19 cellular contexts compared by ENCODE assay signal in genomic region chr19:11576186-11576585, GRCh38. TPM values are rescaled to one million over a fixed set of nuclear protein-coding genes. Genes with fewer than 3 reads are reported as not detected.
A peak's percentile ranks its signal among the peaks of the same experiment; 100 is the strongest.
DNase-seq lines count a peak whose midpoint lies in the region; ATAC-seq, FAIRE-seq and TF ChIP-seq lines count a peak whose summit lies in the region.
"Had no signal": no experiment of that assay in that cellular context is flagged by ENCODE, and none has a peak within 500 bp of the region (broad histone marks: within the 10 kb centered on the region; RNA-seq: fewer than 3 reads in every experiment).

No MANE protein-coding gene starts in this region.

- H3K4ac ChIP-seq in H1 (replicated peaks; ENCODE audit: insufficient read length, low read depth, low read length) = no peak overlapping the region

- intact Hi-C loops in spleen (cut with DNase I; ENCODE audit: low total_unique reads) = no loop called here

- H3K4me1 ChIP-seq in H1 (replicated peaks in 1 of 4; ENCODE audit: control insufficient read depth in 3 of 4, insufficient read depth in 4 of 4, low read length in 3 of 4) (peaks cover 0 to 10% (median 6%) of the 10 kb centered on the region in 4 experiments; a peak in 4 of 7 replicates), spleen (peaks cover 25 to 81% (median 61%) of the 10 kb centered on the region in 6 donors)
- H3K4me1 ChIP-seq: SJSA1 had no signal

- no peak overlapping the region for H4K5ac ChIP-seq in H1 (ENCODE audit: insufficient read length, low read depth, low read length)

- H3K23ac ChIP-seq in H1 (ENCODE audit: insufficient read length) = no peak overlapping the region

- no peak overlapping the region for H2BK20ac ChIP-seq in H1 (ENCODE audit: low read length)

- H2BK12ac ChIP-seq in H1 (ENCODE audit: low read depth, low read length) = 0 out of 2 replicates have a peak overlapping the region, but pooled peaks have one; percentile 27

- H3K27me3 ChIP-seq in H1 (replicated peaks in 1 of 4; ENCODE audit: control insufficient read depth in 3 of 4, extremely low read depth in 1 of 4, insufficient read depth in 3 of 4, low read length in 3 of 4) (peaks cover 0 to 10% (median 6%) of the 10 kb centered on the region in 4 experiments; a peak in 5 of 7 replicates), spleen (replicated peaks in 1 of 7) (peaks cover 0 to 11% (median 0%) of the 10 kb centered on the region in 7 donors)
- H3K27me3 ChIP-seq: SJSA1 had no signal

- TF ChIP-seq RAD21 in H1 (IDR thresholded peaks at IDR 0.05 in 1 of 2, conservative IDR thresholded peaks at IDR 0.05 in 1 of 2; ENCODE audit: low read depth in 2 of 2, low read length in 2 of 2) = no peak

- H4K8ac ChIP-seq in H1 (ENCODE audit: extremely low read depth, insufficient read depth, low read length) = no peak overlapping the region; the same call in 1 of the 2 replicates

- H2BK5ac ChIP-seq in H1 (ENCODE audit: low read depth, low read length) = no peak overlapping the region

- no peak overlapping the region for H3K18ac ChIP-seq in H1 (ENCODE audit: extremely low read depth, low read length)

- TF ChIP-seq POLR2A in H1 (IDR thresholded peaks at IDR 0.05; ENCODE audit: control extremely low read depth in 1 of 2, low read depth in 2 of 2, low read length in 2 of 2) = no peak
- TF ChIP-seq POLR2A in spleen (IDR thresholded peaks at IDR 0.05) = no peak

- H3K9ac ChIP-seq in H1 (replicated peaks in 1 of 4; ENCODE audit: extremely low read depth in 1 of 4, low read depth in 3 of 4, low read length in 3 of 4) = no peak overlapping the region

- no peaks in the 10 kb centered on the region for H3K79me2 ChIP-seq in H1 (ENCODE audit: control insufficient read depth in 1 of 2, insufficient read depth in 2 of 2, low read length in 2 of 2)

- H3K14ac ChIP-seq in H1 (ENCODE audit: insufficient read length) = no peak overlapping the region

- FAIRE-seq in H1 (lab: Jason Lieb, UNC) = no peak
- FAIRE-seq: GM19239, H54 had no signal

- POLR2A ChIA-PET in H1 (lab: Charles Lee; ENCODE audit: partially characterized antibody) (interaction anchor here (0.7 to 2.1 kb wide), 5 partner anchors 16 to 24 kb away, joined by 3 to 8 read pairs (median 4); partner anchors contain the start of gene ELOF1), RWPE1 (lab: Yijun Ruan, JAX; ENCODE audit: low non-redundant PET) (interaction anchor here (0.6 kb wide), 1 partner anchor 17 kb away, joined by 8 read pairs; the partner anchor contains the start of gene ELOF1)

- CTCF ChIA-PET in H1 (lab: Charles Lee; ENCODE audit: partially characterized antibody) (interaction anchor here (0.5 to 1.6 kb wide), 4 partner anchors 10 to 19 kb away, joined by 3 to 9 read pairs (median 7); no protein-coding TSS in a partner anchor), RWPE1 (lab: Yijun Ruan, JAX) (no interaction called here)

- H2BK15ac ChIP-seq in H1 (ENCODE audit: low read length) = no peak overlapping the region

- no peaks in the 10 kb centered on the region for H3K79me1 ChIP-seq in H1 (ENCODE audit: low read depth, low read length)

- no peak overlapping the region for H2AK5ac ChIP-seq in H1 (ENCODE audit: low read depth, low read length)

- H2AFZ ChIP-seq in H1 (ENCODE audit: low read length) = no peak overlapping the region

- H4K20me1 ChIP-seq in H1 (replicated peaks in 1 of 2; ENCODE audit: control insufficient read depth in 1 of 2, insufficient read depth in 2 of 2, low read length in 2 of 2) = peaks cover 0 to 2% of the 10 kb centered on the region in 2 experiments

- ATAC-seq in HG02852 (IDR thresholded peaks at IDR 0.05; ENCODE audit: unreplicated experiment) = no peak

- no peak overlapping the region for H4K91ac ChIP-seq in H1 (replicated peaks; ENCODE audit: insufficient read length, low read length)

- H3K27ac ChIP-seq in H1 (ENCODE audit: low read depth, low read length) = no peak overlapping the region
- peak overlapping the region in 3 of 8 donors; percentile 83 to 88 (median 85) for H3K27ac ChIP-seq in spleen
- H3K27ac ChIP-seq in RWPE1 = no peak overlapping the region
- H3K27ac ChIP-seq: C4-2B, SJSA1 had no signal

- H3K23me2 ChIP-seq in H1 (ENCODE audit: low read depth, low read length) = peaks cover 6% of the 10 kb centered on the region; the same call in 1 of the 2 replicates

- no peak overlapping the region for H3K56ac ChIP-seq in H1 (replicated peaks; ENCODE audit: insufficient read length, low read depth, low read length)

- DNase-seq in CD1c-positive myeloid dendritic cell (ENCODE audit: extremely low spot score) = peak; percentile 61
- DNase-seq in MV-4-11 (lab: John Stamatoyannopoulos, UW) = peak; percentile 29
- no peak for DNase-seq in H1 (ENCODE audit: low read depth in 1 of 2, low spot score in 2 of 2)
- peak; percentile 79 for DNase-seq in spleen
- DNase-seq in NCI-H748 treated with DMSO at 0.1 percent for 48 hours (lab: John Stamatoyannopoulos, UW) = no peak
- no peak for DNase-seq in RWPE1 (ENCODE audit: low spot score)
- DNase-seq: EL, KBM-7, NCI-H1417 treated with DMSO at 0.1 percent for 48 hours, NCI-H2029, NCI-H2171, NCI-H446, RPMI8226 had no signal

- no peak overlapping the region for H3K4me2 ChIP-seq in H1 (ENCODE audit: insufficient read depth in 1 of 2, low read depth in 2 of 2, low read length in 2 of 2)

- 88% methylated on average over 14 of the region's 14 CpGs; no CpG with 5 or more reads in 1 of the 2 experiments for WGBS in H1 (ENCODE audit: extremely low coverage in 1 of 2, insufficient coverage in 1 of 2, insufficient read length in 1 of 2, insufficient replicate concordance in 2 of 2, low coverage in 1 of 2, low lambda C conversion rate in 2 of 2, missing lambda C conversion rate in 1 of 2), 2 experiments
- WGBS in spleen, 5 donors = 68 to 87% (median 85%) methylated on average over 10 to 14 of the region's 14 CpGs

- H2BK120ac ChIP-seq in H1 (replicated peaks; ENCODE audit: low read depth, low read length) = no peak overlapping the region

- no peak for TF ChIP-seq EP300 in H1 (IDR thresholded peaks at IDR 0.05; ENCODE audit: borderline replicate concordance in 1 of 2, low read depth in 2 of 2, low read length in 2 of 2)

- H3K9me3 ChIP-seq in H1 (ENCODE audit: insufficient read depth in 2 of 2, low read depth in 1 of 2, low read length in 1 of 2) = no peaks in the 10 kb centered on the region
- H3K9me3 ChIP-seq in spleen = no peaks in the 10 kb centered on the region
- H3K9me3 ChIP-seq: SJSA1 had no signal

- H3K36me3 ChIP-seq in H1 (ENCODE audit: control insufficient read depth in 2 of 4, insufficient read depth in 4 of 4, low read length in 3 of 4) (no peaks in the 10 kb centered on the region), spleen (peaks cover 0 to 25% (median 3%) of the 10 kb centered on the region in 6 donors)
- H3K36me3 ChIP-seq: SJSA1 had no signal

- no peak overlapping the region for H3K4me3 ChIP-seq in H1 (ENCODE audit: extremely low read depth in 1 of 4, insufficient read depth in 2 of 4, low read depth in 3 of 4, low read length in 4 of 4)
- no peak overlapping the region for H3K4me3 ChIP-seq in spleen
- H3K4me3 ChIP-seq: SJSA1 had no signal

- TF ChIP-seq CTCF in H1 (IDR thresholded peaks at IDR 0.05; ENCODE audit: control extremely low read depth in 1 of 3, insufficient read depth in 1 of 3, low read depth in 1 of 3, low read length in 3 of 3) = no peak
- TF ChIP-seq CTCF in spleen (IDR thresholded peaks at IDR 0.05 in 8 of 11, conservative IDR thresholded peaks at IDR 0.05 in 3 of 11) = no peak
- no peak for TF ChIP-seq CTCF in RWPE1 (conservative IDR thresholded peaks at IDR 0.05; ENCODE audit: low read depth)

RNA-seq across cellular contexts. Expression of gene ACP5, which starts 1.3 kb away (rescaled TPM):
- total RNA-seq in H1 (2021; fragmentation: NEBNext Ultra II Directional; extraction: Animal tissue kit (Norgen Biotek cat#: 25700)) = 8.3 and 9.0 TPM in 2 replicates
- polyA plus RNA-seq in H1 (2011; rRNA removed) (14.3 and 16.5 TPM in 2 replicates), spleen (100 to 1,000 TPM in 2 of 3 donors, 10 to 100 TPM in 1; 91.6 to 332 (median 200) TPM)
- 16.1 TPM for polyA plus RNA-seq in H1 (2011; cell fraction: cytosol; rRNA removed)
- polyA plus RNA-seq in H1 (2011; cell fraction: nucleus; rRNA removed) = 18.6 TPM
- 8.1 to 14.0 TPM (median 11.7 TPM) in 4 replicates for polyA plus RNA-seq in H1 (2012, experiment 1 of 2)
- 13.3 TPM for polyA plus RNA-seq in H1 (2012, experiment 2 of 2)
- polyA plus RNA-seq in H1 (2013, experiment 1 of 2) = 17.4 TPM
- 16.5 TPM for polyA plus RNA-seq in H1 (2013, experiment 2 of 2)
- 9.4 and 11.3 TPM in 2 replicates for polyA minus RNA-seq in H1 (2011; rRNA and poly(A)+ RNA removed)
- polyA minus RNA-seq in H1 (2011; cell fraction: cytosol; rRNA and poly(A)+ RNA removed) = 5.1 TPM
- polyA minus RNA-seq in H1 (2011; cell fraction: nucleus; rRNA and poly(A)+ RNA removed) = 3.4 TPM
- 10 to 100 TPM; 41.7 to 74.4 (median 64.5) TPM for total RNA-seq in spleen
- total RNA-seq: A673, SJSA1 had no signal

RNA-seq across cellular contexts. Expression of gene ELOF1, which starts 17.2 kb away (rescaled TPM):
- 84.2 and 88.4 TPM in 2 replicates for total RNA-seq in H1 (2021; fragmentation: NEBNext Ultra II Directional; extraction: Animal tissue kit (Norgen Biotek cat#: 25700))
- polyA plus RNA-seq in H1 (2011; rRNA removed) (101 and 160 TPM in 2 replicates), spleen (10 to 100 TPM; 63.1 to 77.1 (median 67.8) TPM)
- polyA plus RNA-seq in H1 (2011; cell fraction: cytosol; rRNA removed) = 144 TPM
- polyA plus RNA-seq in H1 (2011; cell fraction: nucleus; rRNA removed) = 65.0 TPM
- 86.7 to 104 TPM (median 91.1 TPM) in 4 replicates for polyA plus RNA-seq in H1 (2012, experiment 1 of 2)
- 112 TPM for polyA plus RNA-seq in H1 (2012, experiment 2 of 2)
- polyA plus RNA-seq in H1 (2013, experiment 1 of 2) = 63.3 TPM
- 63.8 TPM for polyA plus RNA-seq in H1 (2013, experiment 2 of 2)
- polyA minus RNA-seq in H1 (2011; rRNA and poly(A)+ RNA removed) = 30.2 and 38.3 TPM in 2 replicates
- 31.8 TPM for polyA minus RNA-seq in H1 (2011; cell fraction: cytosol; rRNA and poly(A)+ RNA removed)
- 35.5 TPM for polyA minus RNA-seq in H1 (2011; cell fraction: nucleus; rRNA and poly(A)+ RNA removed)
- 10 to 100 TPM; 21.8 to 44.6 (median 36.3) TPM for total RNA-seq in spleen

RNA-seq across cellular contexts. Expression of gene ZNF627, which starts 21.1 kb away (rescaled TPM):
- 13.7 and 15.8 TPM in 2 replicates for total RNA-seq in H1 (2021; fragmentation: NEBNext Ultra II Directional; extraction: Animal tissue kit (Norgen Biotek cat#: 25700))
- polyA plus RNA-seq in H1 (2011; rRNA removed) (5.4 and 7.2 TPM in 2 replicates), spleen (1 to 10 TPM; 4.5 to 8.6 (median 8.1) TPM)
- polyA plus RNA-seq in H1 (2011; cell fraction: cytosol; rRNA removed) = 7.5 TPM
- 3.6 TPM for polyA plus RNA-seq in H1 (2011; cell fraction: nucleus; rRNA removed)
- polyA plus RNA-seq in H1 (2012, experiment 1 of 2) = 7.7 to 10.1 TPM (median 8.7 TPM) in 4 replicates
- 0.71 TPM for polyA plus RNA-seq in H1 (2012, experiment 2 of 2)
- polyA plus RNA-seq in H1 (2013, experiment 1 of 2) = 6.8 TPM
- 7.1 TPM for polyA plus RNA-seq in H1 (2013, experiment 2 of 2)
- polyA minus RNA-seq in H1 (2011; rRNA and poly(A)+ RNA removed) = 17.5 and 26.4 TPM in 2 replicates
- polyA minus RNA-seq in H1 (2011; cell fraction: cytosol; rRNA and poly(A)+ RNA removed) = 11.2 TPM
- 9.8 TPM for polyA minus RNA-seq in H1 (2011; cell fraction: nucleus; rRNA and poly(A)+ RNA removed)
- total RNA-seq in spleen = 10 to 100 TPM; 11.6 to 14.5 (median 12.9) TPM

RNA-seq across cellular contexts. Expression of gene CNN1, which starts 37.5 kb away (rescaled TPM):
- total RNA-seq in H1 (2021; fragmentation: NEBNext Ultra II Directional; extraction: Animal tissue kit (Norgen Biotek cat#: 25700)) = 29.8 and 32.4 TPM in 2 replicates
- polyA plus RNA-seq in H1 (2011; rRNA removed) (50.8 and 62.8 TPM in 2 replicates), spleen (10 to 100 TPM in 2 of 3 donors, 1 to 10 TPM in 1; 5.3 to 13.0 (median 12.6) TPM)
- 40.5 TPM for polyA plus RNA-seq in H1 (2011; cell fraction: cytosol; rRNA removed)
- polyA plus RNA-seq in H1 (2011; cell fraction: nucleus; rRNA removed) = 23.7 TPM
- 18.1 to 31.2 TPM (median 28.0 TPM) in 4 replicates for polyA plus RNA-seq in H1 (2012, experiment 1 of 2)
- polyA plus RNA-seq in H1 (2012, experiment 2 of 2) = 23.3 TPM
- polyA plus RNA-seq in H1 (2013, experiment 1 of 2) = 18.4 TPM
- polyA plus RNA-seq in H1 (2013, experiment 2 of 2) = 19.1 TPM
- polyA minus RNA-seq in H1 (2011; rRNA and poly(A)+ RNA removed) = 7.7 and 14.6 TPM in 2 replicates
- polyA minus RNA-seq in H1 (2011; cell fraction: cytosol; rRNA and poly(A)+ RNA removed) = 18.9 TPM
- polyA minus RNA-seq in H1 (2011; cell fraction: nucleus; rRNA and poly(A)+ RNA removed) = 5.3 TPM
- 1 to 10 TPM; 1.5 to 9.7 (median 7.7) TPM for total RNA-seq in spleen

RNA-seq across cellular contexts. Expression of gene ECSIT, which starts 47.3 kb away (rescaled TPM):
- total RNA-seq in H1 (2021; fragmentation: NEBNext Ultra II Directional; extraction: Animal tissue kit (Norgen Biotek cat#: 25700)) = 53.5 and 55.7 TPM in 2 replicates
- 74.1 and 118 TPM in 2 replicates for polyA plus RNA-seq in H1 (2011; rRNA removed)
- 81.0 TPM for polyA plus RNA-seq in H1 (2011; cell fraction: cytosol; rRNA removed)
- 87.0 TPM for polyA plus RNA-seq in H1 (2011; cell fraction: nucleus; rRNA removed)
- polyA plus RNA-seq in H1 (2012, experiment 1 of 2) = 48.8 to 61.3 TPM (median 59.0 TPM) in 4 replicates
- 70.8 TPM for polyA plus RNA-seq in H1 (2012, experiment 2 of 2)
- polyA plus RNA-seq in H1 (2013, experiment 1 of 2) = 31.2 TPM
- 32.1 TPM for polyA plus RNA-seq in H1 (2013, experiment 2 of 2)
- polyA minus RNA-seq in H1 (2011; rRNA and poly(A)+ RNA removed) = 91.8 and 97.8 TPM in 2 replicates
- 44.0 TPM for polyA minus RNA-seq in H1 (2011; cell fraction: cytosol; rRNA and poly(A)+ RNA removed)
- 23.8 TPM for polyA minus RNA-seq in H1 (2011; cell fraction: nucleus; rRNA and poly(A)+ RNA removed)
- 10 to 100 TPM; 30.2 to 37.6 (median 35.4) TPM for total RNA-seq in spleen
- polyA plus RNA-seq in spleen = 10 to 100 TPM; 41.6 to 55.1 (median 52.1) TPM

Comparison
In these comparisons a context has a peak if more than half of its experiments do, and no peak if none do; other contexts are left out.
1. DNase-seq: peak in CD1c-positive myeloid dendritic cell (single experiment), MV-4-11 (single experiment) and spleen (single experiment); none in H1 (0 of 2), NCI-H748 treated with DMSO at 0.1 percent for 48 hours (single experiment) and RWPE1 (single experiment).